Comparison of ENCODE assay signal across 8 cellular contexts in the genomic region with DNA sequence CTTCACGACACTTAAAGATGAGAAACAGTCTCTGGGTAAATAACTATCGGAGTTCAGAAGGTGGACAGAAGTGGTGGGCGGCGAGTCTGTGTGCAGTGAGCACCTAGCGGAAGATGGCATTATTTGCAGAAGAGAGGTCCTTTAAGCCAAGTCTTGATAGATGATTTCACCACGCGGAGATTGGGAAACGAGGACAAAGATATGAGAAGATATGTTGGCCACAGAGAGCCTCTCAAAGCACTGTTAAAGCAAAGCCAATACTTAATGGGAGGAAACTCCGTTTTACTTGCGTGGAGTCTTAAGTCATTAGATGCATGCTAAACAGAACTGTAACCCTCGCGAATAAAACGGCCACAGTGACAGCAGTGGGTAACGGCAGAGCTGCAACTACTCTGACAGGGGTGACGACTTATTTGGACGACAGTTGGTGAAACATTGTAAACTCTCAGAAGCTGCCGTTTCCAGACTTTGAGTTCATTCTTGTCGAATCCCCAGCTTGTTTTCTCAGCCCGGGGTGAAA. TPM values are rescaled to one million over a fixed set of nuclear protein-coding genes. Genes with fewer than 3 reads are reported as not detected.
A peak's percentile ranks its signal among the peaks of the same experiment; 100 is the strongest.
DNase-seq lines count a peak whose midpoint lies in the region; ATAC-seq and TF ChIP-seq lines count a peak whose summit lies in the region.

No MANE protein-coding gene starts in this region.

- no peak overlapping the region for H3K18ac ChIP-seq in H9 (ENCODE audit: insufficient read length, low read depth, low read length)
- H3K18ac ChIP-seq in mesendoderm (ENCODE audit: low read length), result no peak overlapping the region

- H3K4ac ChIP-seq in H9 (ENCODE audit: low read depth, low read length), result no peak overlapping the region
- no peak overlapping the region for H3K4ac ChIP-seq in mesendoderm (ENCODE audit: low read depth, low read length)

- H3K4me1 Mint-ChIP-seq in H9, result peaks cover 14 to 18% of the 10 kb centered on the region in 2 experiments

- H2BK120ac ChIP-seq in H9 (ENCODE audit: low read depth, low read length, poor library complexity, severe bottlenecking) (no peak overlapping the region), mesendoderm (ENCODE audit: low read depth, low read length) (no peak overlapping the region)

- H2BK20ac ChIP-seq in H9 (ENCODE audit: low read depth, low read length, poor library complexity, severe bottlenecking), result no peak overlapping the region

- no peaks in the 10 kb centered on the region for H3K9me3 Mint-ChIP-seq in H9

- TF ChIP-seq CTCF in H9 (conservative IDR thresholded peaks at IDR 0.05) (peak; percentile 39; the same call in 1 of the 3 replicates), VCaP (conservative IDR thresholded peaks at IDR 0.05) (peak; percentile 42), colonic mucosa (IDR thresholded peaks at IDR 0.05) (peak; percentile 20)

- H2BK15ac ChIP-seq in H9 (ENCODE audit: low read depth, low read length) (no peak overlapping the region), mesendoderm (replicated peaks; ENCODE audit: low read depth) (no peak overlapping the region)

- H3K27ac ChIP-seq in H9 (ENCODE audit: insufficient read length, low read depth, low read length) (peak overlapping the region; percentile 13), VCaP (peak overlapping the region; percentile 95), colonic mucosa (peak overlapping the region; percentile 92), mesendoderm (ENCODE audit: low read depth, low read length) (no peak overlapping the region)

- H3K27ac Mint-ChIP-seq in H9, result peak overlapping the region; percentile 0 to 58 (median 5); a peak in 5 of 7 replicates

- H3K4me3 ChIP-seq in colonic mucosa (peak overlapping the region; percentile 67), mesendoderm (ENCODE audit: low read length) (peak overlapping the region; percentile 39)

- H3K23ac ChIP-seq in H9 (ENCODE audit: insufficient read length, low read depth, low read length), result no peak overlapping the region
- no peak overlapping the region for H3K23ac ChIP-seq in mesendoderm (ENCODE audit: low read length)

- DNase-seq in DMS53 treated with DMSO at 0.1 percent for 48 hours (lab: John Stamatoyannopoulos, UW; ENCODE audit: unreplicated experiment), result peak; percentile 74
- DNase-seq in H9, result no peak
- peak; percentile 33 for DNase-seq in NCI-H1092 (lab: John Stamatoyannopoulos, UW)
- no peak for DNase-seq in colonic mucosa
- DNase-seq in mesendoderm, result no peak
- peak; percentile 52 for DNase-seq in stimulated activated naive CD8-positive, alpha-beta T cell treated with anti-CD3 and anti-CD28 coated beads, Interleukin-15, Interleukin-2, amounts not matched to agents 100 U/mL and 50 U/mL, for 24 hours
- DNase-seq in NCI-H774 (lab: John Stamatoyannopoulos, UW), result no peak

- H3K9ac ChIP-seq in H9 (ENCODE audit: extremely low read depth, insufficient read length, low read length) (peak overlapping the region; percentile 53), colonic mucosa (ENCODE audit: low read depth in 2 of 2, low read length in 2 of 2) (peak overlapping the region; percentile 57 to 90), mesendoderm (ENCODE audit: low read length) (peak overlapping the region; percentile 77)

- no peaks in the 10 kb centered on the region for H3K27me3 Mint-ChIP-seq in H9 (ENCODE audit: low read depth)

- ATAC-seq in stimulated activated naive CD8-positive, alpha-beta T cell treated with anti-CD3 and anti-CD28 coated beads, Interleukin-15, Interleukin-2, amounts not matched to agents 100 U/mL and 50 U/mL, for 24 hours, result peak; percentile 26

- no peak overlapping the region for H3K14ac ChIP-seq in H9 (ENCODE audit: insufficient read depth, low read length)

- H2AK5ac ChIP-seq in H9 (ENCODE audit: insufficient read length, low read length), result no peak overlapping the region
- H2AK5ac ChIP-seq in mesendoderm (ENCODE audit: low read length), result no peak overlapping the region

- H3T11ph ChIP-seq in H9 (ENCODE audit: low read length), result no peak overlapping the region

- peaks cover 3% of the 10 kb centered on the region for H3K23me2 ChIP-seq in H9 (ENCODE audit: insufficient read length, low read depth, low read length, poor library complexity, severe bottlenecking)

- H4K8ac ChIP-seq in H9 (replicated peaks; ENCODE audit: insufficient read length, low read depth, low read length), result no peak overlapping the region
- no peak overlapping the region for H4K8ac ChIP-seq in mesendoderm (ENCODE audit: low read depth, low read length)

- H3K36me3 ChIP-seq in colonic mucosa (no peaks in the 10 kb centered on the region), mesendoderm (ENCODE audit: control insufficient read depth, insufficient read depth, low read length) (no peaks in the 10 kb centered on the region)

- H3K36me3 Mint-ChIP-seq in H9 (ENCODE audit: insufficient read depth in 1 of 3, low read depth in 3 of 3), result no peaks in the 10 kb centered on the region

- H3K27me3 ChIP-seq in H9 (ENCODE audit: insufficient read depth, low read length), result no peaks in the 10 kb centered on the region
- H3K27me3 ChIP-seq in colonic mucosa, result no peaks in the 10 kb centered on the region
- H3K27me3 ChIP-seq in mesendoderm (ENCODE audit: insufficient read depth, low read length, poor library complexity), result no peaks in the 10 kb centered on the region

- H3K4me1 ChIP-seq in H9 (ENCODE audit: insufficient read depth, low read length) (no peaks in the 10 kb centered on the region), colonic mucosa (no peaks in the 10 kb centered on the region), mesendoderm (ENCODE audit: control insufficient read depth, low read depth, low read length) (no peaks in the 10 kb centered on the region)

- H3K4me3 Mint-ChIP-seq in H9, result peak overlapping the region; percentile 85 to 87

- no peaks in the 10 kb centered on the region for H3K79me1 ChIP-seq in H9 (ENCODE audit: insufficient read depth, low read depth, low read length, poor library complexity, severe bottlenecking)
- H3K79me1 ChIP-seq in mesendoderm (ENCODE audit: low read length), result peaks cover 2% of the 10 kb centered on the region

- H2AFZ ChIP-seq in H9 (ENCODE audit: low read length), result peak overlapping the region; percentile 9

- H2BK12ac ChIP-seq in H9 (ENCODE audit: insufficient read length, low read depth, low read length), result no peak overlapping the region

- no peaks in the 10 kb centered on the region for H3K9me3 ChIP-seq in H9 (ENCODE audit: control insufficient read depth, low read depth, low read length)
- H3K9me3 ChIP-seq in colonic mucosa, result no peaks in the 10 kb centered on the region

- no peaks in the 10 kb centered on the region for H4K20me1 ChIP-seq in H9 (ENCODE audit: control insufficient read depth, insufficient read depth, insufficient read length)

- no peak overlapping the region for H2BK5ac ChIP-seq in H9 (ENCODE audit: insufficient read length, low read length)
- no peak overlapping the region for H2BK5ac ChIP-seq in mesendoderm (ENCODE audit: low read length)

- H4K5ac ChIP-seq in H9 (ENCODE audit: insufficient read length, low read depth, low read length), result no peak overlapping the region
- H4K5ac ChIP-seq in mesendoderm (ENCODE audit: low read length), result no peak overlapping the region

- H3K56ac ChIP-seq in H9 (ENCODE audit: insufficient read length, low read depth, low read length) (no peak overlapping the region), mesendoderm (ENCODE audit: low read length) (peak overlapping the region; percentile 73)

- intact Hi-C loops in colonic mucosa (cut with DNase I), result loop anchor here (10.0 kb wide), 1 partner anchor 69 kb away; the partner anchor contains the start of gene TOR1AIP1

- H3K4me2 ChIP-seq in H9 (ENCODE audit: insufficient read depth, insufficient read length, low read length) (peak overlapping the region; percentile 88), mesendoderm (ENCODE audit: low read length) (peak overlapping the region; percentile 39)

- H3K79me2 ChIP-seq in H9 (ENCODE audit: insufficient read depth, low read length) (peaks cover 12% of the 10 kb centered on the region), mesendoderm (ENCODE audit: control insufficient read depth, insufficient read depth, low read length) (peaks cover 18% of the 10 kb centered on the region)

- no CpG with 5 or more reads among the region's 19 CpGs for WGBS in H9 (ENCODE audit: extremely low coverage, insufficient read length, low lambda C conversion rate)
- WGBS in mesendoderm (ENCODE audit: extremely low coverage, insufficient coverage, low lambda C conversion rate), result no CpG with 5 or more reads among the region's 19 CpGs

- no peak overlapping the region for H4K91ac ChIP-seq in H9 (ENCODE audit: insufficient read length, low read depth, low read length)

RNA-seq across cellular contexts. Expression of gene CEP350, which starts 0.6 kb away (rescaled TPM):
- 30.9 and 39.2 TPM in 2 replicates for total RNA-seq in H9 (2021)
- total RNA-seq in colonic mucosa, result 10 to 100 TPM; 34.7 to 50.6 TPM
- 9.4 TPM for polyA plus RNA-seq in mesendoderm (2013, experiment 1 of 2)
- polyA plus RNA-seq in mesendoderm (2013, experiment 2 of 2), result 10.3 TPM

Comparison
In these comparisons a context has a peak if more than half of its experiments do, and no peak if none do; other contexts are left out.
1. DNase-seq: peak in DMS53 treated with DMSO at 0.1 percent for 48 hours (single experiment), NCI-H1092 (single experiment) and stimulated activated naive CD8-positive, alpha-beta T cell treated with anti-CD3 and anti-CD28 coated beads, Interleukin-15, Interleukin-2, amounts not matched to agents 100 U/mL and 50 U/mL, for 24 hours (single experiment); none in H9 (single experiment), colonic mucosa (single experiment), mesendoderm (single experiment) and NCI-H774 (single experiment).
2. Peak in every context shown above with its lines, with median percentiles within 50 percentile points of each other: H3K9ac ChIP-seq and CTCF ChIP-seq.